ENCODE assay signal across 34 cellular contexts in the genomic region with DNA sequence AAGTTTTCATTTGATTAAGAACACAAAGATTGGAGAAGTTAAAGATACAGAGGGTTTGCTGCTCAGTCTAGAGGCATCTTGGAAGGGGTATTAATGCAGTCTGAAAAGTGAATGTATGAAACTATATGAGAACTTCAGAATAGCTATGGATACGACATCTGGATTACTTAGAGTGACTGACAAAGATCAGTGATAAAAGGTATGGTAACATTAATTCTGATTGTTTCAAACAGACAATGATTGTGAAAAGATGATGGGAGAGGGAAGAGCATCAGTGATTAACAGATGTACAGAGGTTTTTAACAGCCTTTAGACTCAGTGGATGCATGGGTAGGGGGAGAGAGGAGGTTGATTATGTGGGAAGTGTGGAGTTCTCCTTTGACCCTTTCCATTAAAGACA.
"Had no signal": no experiment of that assay in that cellular context is flagged by ENCODE, and none has a peak within 500 bp of the region (broad histone marks: within the 10 kb centered on the region; RNA-seq: fewer than 3 reads in every experiment).

No MANE protein-coding gene starts in this region.

- DNase-seq: Karpas-422, Kasumi-1, MM.1S, MV-4-11, NCI-H1048, NCI-H1092, NCI-H1092 treated with DMSO at 0.1 percent for 48 hours, NCI-H1105, NCI-H1105 treated with DMSO at 0.1 percent for 48 hours, NCI-H1417, NCI-H1417 treated with DMSO at 0.1 percent for 48 hours, NCI-H1436, NCI-H1436 treated with DMSO at 0.1 percent for 48 hours, NCI-H146, NCI-H1694, NCI-H1694 treated with DMSO at 0.1 percent for 48 hours, NCI-H187, NCI-H187 treated with DMSO at 0.1 percent for 48 hours, NCI-H1930, NCI-H2029, NCI-H2029 treated with DMSO at 0.1 percent for 48 hours, NCI-H2081, NCI-H2081 treated with DMSO at 0.1 percent for 48 hours, NCI-H2107, NCI-H2171, NCI-H2171 treated with DMSO at 0.1 percent for 48 hours, NCI-H2227 treated with DMSO at 0.1 percent for 48 hours, NCI-H226, NCI-H345, NCI-H446, NCI-H446 treated with DMSO at 0.1 percent for 48 hours, NCI-H510A, NCI-H510A treated with DMSO at 0.1 percent for 48 hours, NCI-H524 had no signal
